Comparison of ENCODE assay signal across 8 cellular contexts in genomic region chr1:68384321-68384813, GRCh38.
DNase-seq lines count a peak whose midpoint lies in the region; ATAC-seq and TF ChIP-seq lines count a peak whose summit lies in the region.

No MANE protein-coding gene starts in this region.

- in situ Hi-C loops in GM13976 (cut with MboI; ENCODE audit: low sequenced_read_pairs, unreplicated experiment) = no loop called here

- H3K36me3 Mint-ChIP-seq in CD14-positive monocyte = no peaks in the 10 kb centered on the region

- no peak overlapping the region for H3K4me3 Mint-ChIP-seq in CD14-positive monocyte

- H3K9ac ChIP-seq in muscle layer of colon (ENCODE audit: low read length) = no peak overlapping the region

- H3K4me1 ChIP-seq in muscle layer of colon (ENCODE audit: insufficient read depth, low read length) = peaks cover 8% of the 10 kb centered on the region

- peaks cover 2 to 16% (median 10%) of the 10 kb centered on the region in 7 donors for H3K9me3 Mint-ChIP-seq in CD14-positive monocyte

- intact Hi-C loops in CD14-positive monocyte (cut with micrococcal nuclease) = no loop called here

- H3K27ac ChIP-seq in muscle layer of colon (ENCODE audit: low read depth, low read length) = peak overlapping the region; percentile 43

- TF ChIP-seq CTCF in CD14-positive monocyte (IDR thresholded peaks at IDR 0.05) = peak; percentile 17
- TF ChIP-seq CTCF in GM13976 (IDR thresholded peaks at IDR 0.05; ENCODE audit: borderline replicate concordance, control extremely low read depth, extremely low read depth, insufficient read depth, missing control alignments) = no peak

- H3K27ac Mint-ChIP-seq in CD14-positive monocyte = peak overlapping the region in 4 of 7 donors; percentile 15 to 76 (median 64)

- H3K36me3 ChIP-seq in MG63 (no peaks in the 10 kb centered on the region), muscle layer of colon (ENCODE audit: insufficient read depth, low read length) (no peaks in the 10 kb centered on the region)

- DNase-seq in CD14-positive monocyte (ENCODE audit: low spot score) (no peak), MG63 (peak; percentile 80), dedifferentiated amniotic fluid mesenchymal stem cell (ENCODE audit: extremely low spot score) (peak; percentile 98), GM13976 (ENCODE audit: low spot score) (no peak), NCI-H2171 treated with DMSO at 0.1 percent for 48 hours (lab: John Stamatoyannopoulos, UW) (no peak), NCI-H1694 (lab: John Stamatoyannopoulos, UW) (no peak)

- peaks cover 0 to 4% (median 3%) of the 10 kb centered on the region in 3 donors for H3K27me3 Mint-ChIP-seq in CD14-positive monocyte (ENCODE audit: low read depth in 3 of 3)

- H3K27me3 ChIP-seq in MG63 = no peaks in the 10 kb centered on the region
- H3K27me3 ChIP-seq in muscle layer of colon (ENCODE audit: control insufficient read depth in 1 of 2, insufficient read depth in 2 of 2, low read length in 2 of 2) = no peaks in the 10 kb centered on the region

- no peak overlapping the region for H3K4me3 ChIP-seq in MG63
- H3K4me3 ChIP-seq in muscle layer of colon (ENCODE audit: low read depth in 1 of 2, low read length in 2 of 2) = no peak overlapping the region

- H3K4me1 Mint-ChIP-seq in CD14-positive monocyte = peaks cover 12% of the 10 kb centered on the region

- no peak for ATAC-seq in HG03565 (IDR thresholded peaks at IDR 0.05; ENCODE audit: unreplicated experiment)

- H3K9me3 ChIP-seq in MG63 = peaks cover 4% of the 10 kb centered on the region; the same call in 1 of the 2 replicates
- no peaks in the 10 kb centered on the region for H3K9me3 ChIP-seq in muscle layer of colon (ENCODE audit: low read length)

Comparison
In these comparisons a context has a peak if more than half of its experiments do, and no peak if none do; other contexts are left out.
1. DNase-seq: peak in MG63 (single experiment) and dedifferentiated amniotic fluid mesenchymal stem cell (single experiment); none in CD14-positive monocyte (single experiment), GM13976 (single experiment), NCI-H2171 treated with DMSO at 0.1 percent for 48 hours (single experiment) and NCI-H1694 (single experiment).